Comparison of ENCODE assay signal across 12 cellular contexts in genomic region chr1:1862905-1863547, GRCh38. TPM values are rescaled to one million over a fixed set of nuclear protein-coding genes. Genes with fewer than 3 reads are reported as not detected.
DNase-seq lines count a peak whose midpoint lies in the region; ATAC-seq and TF ChIP-seq lines count a peak whose summit lies in the region.
"Had no signal": no experiment of that assay in that cellular context is flagged by ENCODE, and none has a peak within 500 bp of the region (broad histone marks: within the 10 kb centered on the region; RNA-seq: fewer than 3 reads in every experiment).

No MANE protein-coding gene starts in this region.

- no peaks in the 10 kb centered on the region for H3K27me3 ChIP-seq in CD8-positive, alpha-beta T cell (ENCODE audit: insufficient read depth, low read length)
- no peaks in the 10 kb centered on the region for H3K27me3 ChIP-seq in H9 (ENCODE audit: insufficient read depth, low read length)
- H3K27me3 ChIP-seq in osteoblast (ENCODE audit: insufficient read depth, low read length): no peaks in the 10 kb centered on the region
- H3K27me3 ChIP-seq: sigmoid colon, SJCRH30 had no signal

- no peaks in the 10 kb centered on the region for H3K9me3 ChIP-seq in CD8-positive, alpha-beta T cell (ENCODE audit: low read length)
- H3K9me3 ChIP-seq in H9 (ENCODE audit: control insufficient read depth, low read depth, low read length): no peaks in the 10 kb centered on the region
- no peaks in the 10 kb centered on the region for H3K9me3 ChIP-seq in osteoblast (ENCODE audit: low read depth, low read length)
- H3K9me3 ChIP-seq: sigmoid colon, SJCRH30 had no signal

- peak overlapping the region; percentile 30 for H3K27ac Mint-ChIP-seq in CD8-positive, alpha-beta T cell
- H3K27ac Mint-ChIP-seq in H9 (peak overlapping the region; percentile 17 to 90 (median 58); a peak in 4 of 7 replicates), chondrocyte (ENCODE audit: unreplicated experiment) (peak overlapping the region; percentile 75)

- no peaks in the 10 kb centered on the region for H3K9me3 Mint-ChIP-seq in CD8-positive, alpha-beta T cell
- H3K9me3 Mint-ChIP-seq in H9 (no peaks in the 10 kb centered on the region), chondrocyte (ENCODE audit: low read depth) (no peaks in the 10 kb centered on the region)

- no peak overlapping the region for H2BK120ac ChIP-seq in H9 (ENCODE audit: low read depth, low read length, poor library complexity, severe bottlenecking)

- no peak overlapping the region for H2AFZ ChIP-seq in H9 (ENCODE audit: low read length)
- H2AFZ ChIP-seq in osteoblast (ENCODE audit: low read length): no peak overlapping the region

- H3K79me2 ChIP-seq in H9 (ENCODE audit: insufficient read depth, low read length): peaks cover 69% of the 10 kb centered on the region
- peaks cover 99% of the 10 kb centered on the region for H3K79me2 ChIP-seq in osteoblast (ENCODE audit: insufficient read depth, low read length)

- no peak overlapping the region for H4K5ac ChIP-seq in H9 (ENCODE audit: insufficient read length, low read depth, low read length)

- H3K4me2 ChIP-seq in H9 (ENCODE audit: insufficient read depth, insufficient read length, low read length): no peak overlapping the region
- no peak overlapping the region for H3K4me2 ChIP-seq in osteoblast (ENCODE audit: insufficient read depth, low read length)

- no peak overlapping the region for H3K4me3 ChIP-seq in CD8-positive, alpha-beta T cell (ENCODE audit: low read depth, low read length)
- H3K4me3 ChIP-seq in osteoblast (ENCODE audit: insufficient read depth, low read length): no peak overlapping the region
- H3K4me3 ChIP-seq: sigmoid colon, SJCRH30 had no signal

- H4K91ac ChIP-seq in H9 (ENCODE audit: insufficient read length, low read depth, low read length): no peak overlapping the region

- H3K79me1 ChIP-seq in H9 (ENCODE audit: insufficient read depth, low read depth, low read length, poor library complexity, severe bottlenecking): peaks cover 7% of the 10 kb centered on the region

- no peak overlapping the region for H3T11ph ChIP-seq in H9 (ENCODE audit: low read length)

- no peak overlapping the region for H4K8ac ChIP-seq in H9 (replicated peaks; ENCODE audit: insufficient read length, low read depth, low read length)

- POLR2A ChIA-PET in CD8-positive, alpha-beta T cell (lab: Charles Lee): no interaction called here

- H2AK5ac ChIP-seq in H9 (ENCODE audit: insufficient read length, low read length): no peak overlapping the region

- intact Hi-C loops in CD8-positive, alpha-beta T cell (cut with DNase I, micrococcal nuclease): no loop called here

- H4K20me1 ChIP-seq in H9 (ENCODE audit: control insufficient read depth, insufficient read depth, insufficient read length) (no peaks in the 10 kb centered on the region), osteoblast (ENCODE audit: insufficient read depth, low read length) (peaks cover 92% of the 10 kb centered on the region)

- ATAC-seq in CD8-positive, alpha-beta T cell: no peak
- no peak for ATAC-seq in HG02571 (IDR thresholded peaks at IDR 0.05; ENCODE audit: unreplicated experiment)

- H3K36me3 Mint-ChIP-seq in CD8-positive, alpha-beta T cell: peaks cover 17% of the 10 kb centered on the region
- H3K36me3 Mint-ChIP-seq in H9 (ENCODE audit: insufficient read depth in 1 of 3, low read depth in 3 of 3): peaks cover 4 to 15% (median 6%) of the 10 kb centered on the region in 3 experiments; a peak in 4 of 7 replicates
- H3K36me3 Mint-ChIP-seq in chondrocyte (ENCODE audit: low read depth): no peaks in the 10 kb centered on the region

- H3K23ac ChIP-seq in H9 (ENCODE audit: insufficient read length, low read depth, low read length): no peak overlapping the region

- no peak overlapping the region for H3K4me3 Mint-ChIP-seq in CD8-positive, alpha-beta T cell
- H3K4me3 Mint-ChIP-seq in H9 (no peak overlapping the region), chondrocyte (ENCODE audit: unreplicated experiment) (no peak overlapping the region)

- no peak overlapping the region for H3K56ac ChIP-seq in H9 (ENCODE audit: insufficient read length, low read depth, low read length)

- no peak overlapping the region for H2BK20ac ChIP-seq in H9 (ENCODE audit: low read depth, low read length, poor library complexity, severe bottlenecking)

- H2BK15ac ChIP-seq in H9 (ENCODE audit: low read depth, low read length): no peak overlapping the region

- H3K9ac ChIP-seq in H9 (ENCODE audit: extremely low read depth, insufficient read length, low read length): no peak overlapping the region

- no peak overlapping the region for H3K14ac ChIP-seq in H9 (ENCODE audit: insufficient read depth, low read length)

- H2BK5ac ChIP-seq in H9 (ENCODE audit: insufficient read length, low read length): no peak overlapping the region

- H3K4me1 ChIP-seq in CD8-positive, alpha-beta T cell (ENCODE audit: insufficient read depth, low read length): peaks cover 58% of the 10 kb centered on the region
- no peaks in the 10 kb centered on the region; the same call in 1 of the 2 replicates for H3K4me1 ChIP-seq in H9 (ENCODE audit: insufficient read depth, low read length)
- peaks cover 32% of the 10 kb centered on the region for H3K4me1 ChIP-seq in osteoblast (ENCODE audit: insufficient read depth, low read length)

- no peaks in the 10 kb centered on the region for H3K36me3 ChIP-seq in CD8-positive, alpha-beta T cell (ENCODE audit: insufficient read depth, low read length)
- no peaks in the 10 kb centered on the region for H3K36me3 ChIP-seq in osteoblast (ENCODE audit: insufficient read depth, low read length)
- H3K36me3 ChIP-seq: sigmoid colon had no signal

- no peak overlapping the region for H3K4ac ChIP-seq in H9 (ENCODE audit: low read depth, low read length)

- no peaks in the 10 kb centered on the region for H3K23me2 ChIP-seq in H9 (ENCODE audit: insufficient read length, low read depth, low read length, poor library complexity, severe bottlenecking)

- TF ChIP-seq CTCF in CD8-positive, alpha-beta T cell (IDR thresholded peaks at IDR 0.05): no peak
- TF ChIP-seq CTCF in H9 (conservative IDR thresholded peaks at IDR 0.05): no peak
- no peak for TF ChIP-seq CTCF in chondrocyte (IDR thresholded peaks at IDR 0.05)
- TF ChIP-seq CTCF in osteoblast (IDR thresholded peaks at IDR 0.05; ENCODE audit: extremely low read depth, low read depth, low read length): no peak

- peaks cover 73% of the 10 kb centered on the region for H3K4me1 Mint-ChIP-seq in CD8-positive, alpha-beta T cell (ENCODE audit: low read depth)
- H3K4me1 Mint-ChIP-seq in H9 (peaks cover 36 to 38% of the 10 kb centered on the region in 2 experiments), chondrocyte (ENCODE audit: low read depth) (peaks cover 69% of the 10 kb centered on the region)

- no peak for DNase-seq in CD8-positive, alpha-beta T cell
- DNase-seq in H9 (no peak), chondrocyte (ENCODE audit: low spot score) (peak; percentile 43), osteoblast (ENCODE audit: insufficient read length, low spot score, missing footprints) (peak; percentile 78), pons (ENCODE audit: low spot score) (no peak), MV-4-11 (lab: John Stamatoyannopoulos, UW) (no peak)
- DNase-seq: activated CD4-positive, alpha-beta T cell treated with anti-CD3 and anti-CD28 coated beads for 48 hours; EL; sigmoid colon; SJCRH30 had no signal

- no peak overlapping the region for H3K18ac ChIP-seq in H9 (ENCODE audit: insufficient read length, low read depth, low read length)

- no peak overlapping the region for H3K27ac ChIP-seq in CD8-positive, alpha-beta T cell (ENCODE audit: low read depth, low read length)
- H3K27ac ChIP-seq in H9 (ENCODE audit: insufficient read length, low read depth, low read length) (no peak overlapping the region), osteoblast (ENCODE audit: low read depth, low read length) (peak overlapping the region; percentile 9)
- H3K27ac ChIP-seq: sigmoid colon, SJCRH30 had no signal

- CTCF ChIA-PET in CD8-positive, alpha-beta T cell (lab: Charles Lee): no interaction called here

- no peaks in the 10 kb centered on the region for H3K27me3 Mint-ChIP-seq in CD8-positive, alpha-beta T cell (ENCODE audit: low read depth)
- H3K27me3 Mint-ChIP-seq in H9 (ENCODE audit: low read depth) (no peaks in the 10 kb centered on the region), chondrocyte (ENCODE audit: low read depth) (no peaks in the 10 kb centered on the region)

- no peak overlapping the region for H2BK12ac ChIP-seq in H9 (ENCODE audit: insufficient read length, low read depth, low read length)

- no CpG with 5 or more reads among the region's 6 CpGs for WGBS in H9 (ENCODE audit: extremely low coverage, insufficient read length, low lambda C conversion rate)

RNA-seq across cellular contexts. Expression of gene GNB1, which starts 27.9 kb away (rescaled TPM):
- 100 to 1,000 TPM; 145 to 147 TPM for total RNA-seq in CD8-positive, alpha-beta T cell
- 382 and 400 TPM in 2 replicates for total RNA-seq in H9 (2021)
- 419 to 543 TPM (median 538 TPM) in 3 replicates for total RNA-seq in chondrocyte
- 84.6 and 88.7 TPM in 2 replicates for total RNA-seq in osteoblast

RNA-seq across cellular contexts. Expression of gene CALML6, which starts 52.0 kb away (rescaled TPM):
- 1 to 10 TPM; 1.0 to 1.2 TPM for total RNA-seq in CD8-positive, alpha-beta T cell
- total RNA-seq in H9 (2021) (1.4 and 1.7 TPM in 2 replicates), chondrocyte (2.1 to 2.3 TPM (median 2.1 TPM) in 3 replicates), osteoblast (0.29 and 0.36 TPM in 2 replicates)
- total RNA-seq: M059J had no signal

RNA-seq across cellular contexts. Expression of gene TMEM52, which starts 56.1 kb away (rescaled TPM):
- total RNA-seq in CD8-positive, alpha-beta T cell: 1 to 10 TPM; 1.9 to 2.2 TPM
- total RNA-seq in H9 (2021): 9.6 and 11.3 TPM in 2 replicates
- 0.67 to 0.90 TPM (median 0.68 TPM) in 3 replicates for total RNA-seq in chondrocyte
- not detected in 2 replicates for total RNA-seq in osteoblast
- total RNA-seq: M059J had no signal

Comparison
In these comparisons a context has a peak if more than half of its experiments do, and no peak if none do; other contexts are left out.
1. DNase-seq: peak in chondrocyte (single experiment) and osteoblast (single experiment); none in CD8-positive, alpha-beta T cell (0 of 7), H9 (single experiment), pons (single experiment) and MV-4-11 (single experiment).
2. Peak in every context shown above with its lines, with median percentiles within 50 percentile points of each other: H3K27ac Mint-ChIP-seq.